Comparison of ENCODE assay signal across 18 cellular contexts in genomic region chr2:106277426-106277825, GRCh38.
DNase-seq lines count a peak whose midpoint lies in the region; ATAC-seq and TF ChIP-seq lines count a peak whose summit lies in the region.
"Had no signal": no experiment of that assay in that cellular context is flagged by ENCODE, and none has a peak within 500 bp of the region (broad histone marks: within the 10 kb centered on the region; RNA-seq: fewer than 3 reads in every experiment).

No MANE protein-coding gene starts in this region.

- CTCF ChIA-PET in SK-N-SH (lab: Yijun Ruan, JAX) = no interaction called here

- TF ChIP-seq CTCF in SK-N-SH (IDR thresholded peaks at IDR 0.05) (no peak), lower lobe of right lung (IDR thresholded peaks at IDR 0.05) (no peak), neural progenitor cell (IDR thresholded peaks at IDR 0.05) (no peak)

- DNase-seq in SK-N-SH (peak; percentile 1), lower lobe of right lung (no peak), neural progenitor cell (ENCODE audit: low spot score) (no peak), RPMI8226 (no peak)
- DNase-seq: Caco-2; CD4-positive, CD25-positive, alpha-beta regulatory T cell; CD8-positive, alpha-beta T cell; DMS153; DND-41; H9 had no signal

- peaks cover 42% of the 10 kb centered on the region for H3K4me1 Mint-ChIP-seq in neural progenitor cell
- H3K4me1 Mint-ChIP-seq: B cell had no signal

- no peaks in the 10 kb centered on the region for H4K20me1 ChIP-seq in SK-N-SH (ENCODE audit: insufficient read depth)
- no peaks in the 10 kb centered on the region for H4K20me1 ChIP-seq in neural progenitor cell (ENCODE audit: low read depth)
- H4K20me1 ChIP-seq: BLaER1 had no signal

- H3K9ac ChIP-seq in SK-N-SH (no peak overlapping the region), neural progenitor cell (no peak overlapping the region)
- H3K9ac ChIP-seq: BLaER1 had no signal

- ATAC-seq in SK-N-SH treated with all-trans-retinoic acid at 6 μM for 48 hours = no peak
- ATAC-seq in lower lobe of right lung = no peak
- no peak for ATAC-seq in GM21367 (IDR thresholded peaks at IDR 0.05; ENCODE audit: unreplicated experiment)
- ATAC-seq: CD8-positive, alpha-beta T cell; GM23338; HCT116 had no signal

- H2AFZ ChIP-seq in SK-N-SH (ENCODE audit: low read depth) (no peak overlapping the region), neural progenitor cell (replicated peaks) (no peak overlapping the region)
- H2AFZ ChIP-seq: GM23338 had no signal

- no peak overlapping the region for H3K4me3 Mint-ChIP-seq in neural progenitor cell
- H3K4me3 Mint-ChIP-seq: B cell; CD4-positive, CD25-positive, alpha-beta regulatory T cell; CD8-positive, alpha-beta T cell; GM23338; H9 had no signal

- POLR2A ChIA-PET in SK-N-SH (lab: Yijun Ruan, JAX) = no interaction called here

- H3F3A ChIP-seq in SK-N-SH (replicated peaks; ENCODE audit: insufficient read depth) (no peaks in the 10 kb centered on the region), neural progenitor cell (ENCODE audit: low read depth) (no peaks in the 10 kb centered on the region)

- 68% methylated on average over 4 of the region's 4 CpGs for WGBS in SK-N-SH (ENCODE audit: low lambda C conversion rate)

- no peaks in the 10 kb centered on the region for H3K4me1 ChIP-seq in SK-N-SH (ENCODE audit: control insufficient read depth in 1 of 2, insufficient read depth in 2 of 2, low read depth in 1 of 2, low read length in 1 of 2)
- peaks cover 6% of the 10 kb centered on the region for H3K4me1 ChIP-seq in lower lobe of right lung
- peaks cover 4% of the 10 kb centered on the region for H3K4me1 ChIP-seq in neural progenitor cell
- H3K4me1 ChIP-seq: Caco-2 had no signal

- intact Hi-C loops in lower lobe of right lung (cut with DNase I) = no loop called here

- H3K79me2 ChIP-seq in SK-N-SH (ENCODE audit: insufficient read depth) (no peaks in the 10 kb centered on the region), neural progenitor cell (ENCODE audit: low read depth) (no peaks in the 10 kb centered on the region)

- peak overlapping the region; percentile 83 for H3K27ac Mint-ChIP-seq in neural progenitor cell
- H3K27ac Mint-ChIP-seq: B cell; CD4-positive, CD25-positive, alpha-beta regulatory T cell; CD8-positive, alpha-beta T cell; GM23338; H9 had no signal

- H3K9me2 ChIP-seq in SK-N-SH = no peaks in the 10 kb centered on the region

- peaks cover 10% of the 10 kb centered on the region for H3K9me3 Mint-ChIP-seq in neural progenitor cell
- H3K9me3 Mint-ChIP-seq: CD4-positive, CD25-positive, alpha-beta regulatory T cell; CD8-positive, alpha-beta T cell had no signal

- H3K4me2 ChIP-seq in SK-N-SH (no peak overlapping the region), neural progenitor cell (no peak overlapping the region)
- H3K4me2 ChIP-seq: BLaER1, GM23338 had no signal

- H3K9me3 ChIP-seq in SK-N-SH (no peaks in the 10 kb centered on the region), lower lobe of right lung (no peaks in the 10 kb centered on the region), neural progenitor cell (ENCODE audit: low read depth) (no peaks in the 10 kb centered on the region)
- H3K9me3 ChIP-seq: Caco-2 had no signal

- H3K27ac ChIP-seq in SK-N-SH (ENCODE audit: low read depth in 2 of 2, low read length in 1 of 2) (no peak overlapping the region), lower lobe of right lung (peak overlapping the region; percentile 31), neural progenitor cell (no peak overlapping the region)
- H3K27ac ChIP-seq: 22Rv1, BLaER1, C4-2B had no signal

- no peak for TF ChIP-seq RAD21 in SK-N-SH (IDR thresholded peaks at IDR 0.05; ENCODE audit: low read length)

- H3K4me3 ChIP-seq in SK-N-SH (ENCODE audit: low read depth in 2 of 2, low read length in 1 of 2) = no peak overlapping the region
- H3K4me3 ChIP-seq in lower lobe of right lung = no peak overlapping the region
- no peak overlapping the region for H3K4me3 ChIP-seq in neural progenitor cell
- H3K4me3 ChIP-seq: BLaER1, GM23338 had no signal

- H3K27me3 Mint-ChIP-seq in neural progenitor cell (ENCODE audit: insufficient read depth, low read depth) = peaks cover 16% of the 10 kb centered on the region

- H3K27me3 ChIP-seq in SK-N-SH (ENCODE audit: insufficient read depth) = no peaks in the 10 kb centered on the region
- H3K27me3 ChIP-seq in lower lobe of right lung (ENCODE audit: low read depth) = no peaks in the 10 kb centered on the region
- H3K27me3 ChIP-seq in neural progenitor cell = no peaks in the 10 kb centered on the region
- H3K27me3 ChIP-seq: BLaER1 had no signal

- TF ChIP-seq EP300 in SK-N-SH (IDR thresholded peaks at IDR 0.05; ENCODE audit: borderline replicate concordance in 1 of 2, low read depth in 1 of 2, low read length in 1 of 2) = no peak

- H3K36me3 ChIP-seq in SK-N-SH (replicated peaks in 1 of 2; ENCODE audit: control insufficient read depth in 1 of 2, insufficient read depth in 2 of 2, low read length in 1 of 2) (no peaks in the 10 kb centered on the region), lower lobe of right lung (no peaks in the 10 kb centered on the region), neural progenitor cell (no peaks in the 10 kb centered on the region)
- H3K36me3 ChIP-seq: BLaER1 had no signal

- no peaks in the 10 kb centered on the region for H3K36me3 Mint-ChIP-seq in neural progenitor cell
- H3K36me3 Mint-ChIP-seq: CD4-positive, CD25-positive, alpha-beta regulatory T cell; CD8-positive, alpha-beta T cell had no signal

TF ChIP-seq in SK-N-SH, 30 proteins besides CTCF, POLR2A, EP300 and RAD21:
- TF ChIP-seq RCOR1 (IDR thresholded peaks at IDR 0.05; ENCODE audit: low read length) = no peak
- no peak for TF ChIP-seq NFIC (IDR thresholded peaks at IDR 0.05; ENCODE audit: borderline replicate concordance)
- TF ChIP-seq ELF1 (IDR thresholded peaks at IDR 0.05) = no peak
- no peak for TF ChIP-seq SIN3A (IDR thresholded peaks at IDR 0.05; ENCODE audit: borderline replicate concordance, low read depth, low read length)
- TF ChIP-seq FOXJ3 (CRISPR knock-in tag; IDR thresholded peaks at IDR 0.05) = no peak

TF ChIP-seq in SK-N-SH treated with all-trans-retinoic acid at 6 μM for 48 hours, 23 proteins besides CTCF, POLR2A, EP300 and RAD21:
- no peak for TF ChIP-seq ZC3H10 (CRISPR knock-in tag; IDR thresholded peaks at IDR 0.05)
- no peak for TF ChIP-seq ZNF565 (CRISPR knock-in tag; conservative IDR thresholded peaks at IDR 0.05; ENCODE audit: low read depth)
- no peak for TF ChIP-seq CSDC2 (CRISPR knock-in tag; IDR thresholded peaks at IDR 0.05)
- no peak for TF ChIP-seq SNAI2 (CRISPR knock-in tag; IDR thresholded peaks at IDR 0.05)
TF ChIP-seq in SK-N-SH treated with all-trans-retinoic acid at 6 μM for 48 hours: peak in this region for 0.
